In genomic region chr11:19660076-19660475, GRCh38 we compare ENCODE assay signal across 7 cellular contexts. TPM values are rescaled to one million over a fixed set of nuclear protein-coding genes. Genes with fewer than 3 reads are reported as not detected.
DNase-seq lines count a peak whose midpoint lies in the region; ATAC-seq and TF ChIP-seq lines count a peak whose summit lies in the region.

No MANE protein-coding gene starts in this region.

- H3K4me3 ChIP-seq in astrocyte of the spinal cord (ENCODE audit: low read depth, low read length), result no peak overlapping the region
- no peak overlapping the region for H3K4me3 ChIP-seq in psoas muscle

- DNase-seq in astrocyte of the spinal cord (ENCODE audit: low read depth, low spot score) (peak; percentile 79), psoas muscle (no peak), NCI-H526 (lab: John Stamatoyannopoulos, UW) (no peak), GDM1 (lab: John Stamatoyannopoulos, UW) (no peak)

- 29 to 46% (median 38%) methylated on average over 5 of the region's 5 CpGs for WGBS in psoas muscle, 3 donors

- H3K4me1 ChIP-seq in psoas muscle, result peaks cover 3% of the 10 kb centered on the region

- in situ Hi-C loops in astrocyte of the spinal cord (cut with HindIII; ENCODE audit: low sequenced_read_pairs), result no loop called here

- H3K36me3 ChIP-seq in psoas muscle (ENCODE audit: insufficient read depth in 1 of 2, low read depth in 1 of 2), result no peaks in the 10 kb centered on the region

- no peaks in the 10 kb centered on the region for H3K9me3 ChIP-seq in psoas muscle

- H3K27ac ChIP-seq in psoas muscle, result no peak overlapping the region

- TF ChIP-seq CTCF in astrocyte of the spinal cord (IDR thresholded peaks at IDR 0.05; ENCODE audit: low read depth, low read length) (no peak), psoas muscle (IDR thresholded peaks at IDR 0.05) (no peak)

- intact Hi-C loops in psoas muscle (cut with DNase I), result no loop called here

- H3K27me3 ChIP-seq in psoas muscle (ENCODE audit: insufficient read depth in 3 of 3, low read length in 2 of 3), result no peaks in the 10 kb centered on the region

- peak; percentile 100 for ATAC-seq in GM18508 (IDR thresholded peaks at IDR 0.05; ENCODE audit: insufficient read depth, unreplicated experiment)
- peak; percentile 100 for ATAC-seq in GM21526 (IDR thresholded peaks at IDR 0.05; ENCODE audit: low FRiP score, unreplicated experiment)
- peak; percentile 100 for ATAC-seq in HG03565 (IDR thresholded peaks at IDR 0.05; ENCODE audit: unreplicated experiment)
- ATAC-seq in psoas muscle, result peak; percentile 92 to 96 (median 94)

RNA-seq across cellular contexts. Expression of gene NAV2, which starts 52.6 kb away (rescaled TPM):
- total RNA-seq in psoas muscle, result 10 to 100 TPM in 1 of 4 donors, 1 to 10 TPM in 3; 2.1 to 21.8 (median 4.4) TPM
- polyA plus RNA-seq in psoas muscle, result 1 to 10 TPM in 1 of 3 donors, under 1 TPM in 2; 0.68 to 4.4 (median 0.86) TPM
